ENCODE assay signal across 1 cellular context in genomic region chr9:126703330-126704156, GRCh38.
TF ChIP-seq lines count a peak whose summit lies in the region.

No MANE protein-coding gene starts in this region.

TF ChIP-seq in GM23338, 12 proteins besides CTCF, POLR2A, EP300 and RAD21 (continued from another document):
- TF ChIP-seq ZNF462 (CRISPR knock-in tag; IDR thresholded peaks at IDR 0.05): no peak
- TF ChIP-seq ETS1 (IDR thresholded peaks at IDR 0.05): no peak
- no peak for TF ChIP-seq EZH2 (IDR thresholded peaks at IDR 0.05; ENCODE audit: low read depth, unreplicated experiment)
